ENCODE assay signal across 15 cellular contexts in genomic region chr17:77206557-77206956, GRCh38.
DNase-seq lines count a peak whose midpoint lies in the region; ATAC-seq, FAIRE-seq and TF ChIP-seq lines count a peak whose summit lies in the region.
"Had no signal": no experiment of that assay in that cellular context is flagged by ENCODE, and none has a peak within 500 bp of the region (broad histone marks: within the 10 kb centered on the region; RNA-seq: fewer than 3 reads in every experiment).

No MANE protein-coding gene starts in this region.

- H3K4me3 Mint-ChIP-seq in natural killer cell: peak overlapping the region; percentile 65
- no peak overlapping the region for H3K4me3 Mint-ChIP-seq in Calu3 (ENCODE audit: low read depth, unreplicated experiment)
- H3K4me3 Mint-ChIP-seq in CD4-positive, alpha-beta memory T cell: no peak overlapping the region
- H3K4me3 Mint-ChIP-seq: activated CD4-positive, alpha-beta T cell treated with anti-CD3 and anti-CD28 coated beads for 36 hours had no signal

- H3K27me3 ChIP-seq in K562 (ENCODE audit: control insufficient read depth in 2 of 2, insufficient read depth in 2 of 2, low read length in 2 of 2) (no peaks in the 10 kb centered on the region), breast epithelium (no peaks in the 10 kb centered on the region)
- H3K27me3 ChIP-seq in CD4-positive, alpha-beta memory T cell (ENCODE audit: insufficient read depth, low read length): no peaks in the 10 kb centered on the region
- H3K27me3 ChIP-seq: ascending aorta had no signal

- no peak for TF ChIP-seq EP300 in K562 (IDR thresholded peaks at IDR 0.05; ENCODE audit: low read length)

- no peak overlapping the region for H3K4me3 ChIP-seq in K562
- no peak overlapping the region for H3K4me3 ChIP-seq in breast epithelium
- no peak overlapping the region for H3K4me3 ChIP-seq in CD4-positive, alpha-beta memory T cell (ENCODE audit: low read length in 2 of 2)
- H3K4me3 ChIP-seq: ascending aorta had no signal

- H3K27ac ChIP-seq in K562 (ENCODE audit: extremely low read depth, low read depth, low read length) (no peak overlapping the region), breast epithelium (no peak overlapping the region)
- H3K27ac ChIP-seq in CD4-positive, alpha-beta memory T cell (ENCODE audit: low read depth, low read length): no peak overlapping the region
- H3K27ac ChIP-seq: ascending aorta, C4-2B had no signal

- H4K20me1 ChIP-seq in K562 (replicated peaks; ENCODE audit: control insufficient read depth, insufficient read depth, low read length): no peaks in the 10 kb centered on the region

- peaks cover 83% of the 10 kb centered on the region; the same call in 2 of the 3 replicates for H3K36me3 ChIP-seq in K562 (ENCODE audit: control insufficient read depth, insufficient read depth, low read length)
- peaks cover 16% of the 10 kb centered on the region for H3K36me3 ChIP-seq in breast epithelium
- H3K36me3 ChIP-seq in CD4-positive, alpha-beta memory T cell (ENCODE audit: insufficient read depth, low read length): peaks cover 76% of the 10 kb centered on the region

- CTCF ChIA-PET in K562 (lab: Yijun Ruan, JAX; ENCODE audit: low intra/inter-chr PET ratio): no interaction called here
- CTCF ChIA-PET in Calu3 (lab: Charles Lee): interaction anchor here (1.0 kb wide), 1 partner anchor 75 kb away, joined by 6 read pairs; no protein-coding TSS in a partner anchor
- CTCF ChIA-PET in CD4-positive, alpha-beta memory T cell (lab: Charles Lee; ENCODE audit: partially characterized antibody): no interaction called here

- H3K4me1 ChIP-seq in K562 (replicated peaks in 1 of 2; ENCODE audit: control insufficient read depth in 2 of 2, insufficient read depth in 2 of 2, low read length in 2 of 2) (peaks cover 0 to 4% of the 10 kb centered on the region in 2 experiments; a peak in 1 of 5 replicates), breast epithelium (no peaks in the 10 kb centered on the region)
- no peaks in the 10 kb centered on the region for H3K4me1 ChIP-seq in CD4-positive, alpha-beta memory T cell (ENCODE audit: insufficient read depth, low read length)
- H3K4me1 ChIP-seq: ascending aorta had no signal

- intact Hi-C loops in K562 (cut with micrococcal nuclease): no loop called here
- intact Hi-C loops in natural killer cell (cut with micrococcal nuclease): no loop called here
- intact Hi-C loops in breast epithelium (cut with DNase I; ENCODE audit: low total_unique reads): no loop called here
- intact Hi-C loops in Calu3 (cut with micrococcal nuclease; ENCODE audit: unreplicated experiment): no loop called here
- intact Hi-C loops in CD4-positive, alpha-beta memory T cell (cut with micrococcal nuclease): no loop called here

- in situ Hi-C loops in K562 (cut with MboI): no loop called here

- TF ChIP-seq RAD21 in K562 (CRISPR knock-in tag; conservative IDR thresholded peaks at IDR 0.05 in 1 of 2, IDR thresholded peaks at IDR 0.05 in 1 of 2): no peak

- no peak overlapping the region for H3K4me2 ChIP-seq in K562 (ENCODE audit: insufficient read depth, low read length)

- peaks cover 20 to 22% of the 10 kb centered on the region in 2 donors for H3K4me1 Mint-ChIP-seq in natural killer cell
- H3K4me1 Mint-ChIP-seq in Calu3 (ENCODE audit: low read depth, unreplicated experiment): no peaks in the 10 kb centered on the region
- H3K4me1 Mint-ChIP-seq in CD4-positive, alpha-beta memory T cell: peaks cover 0 to 1% (median 0%) of the 10 kb centered on the region in 4 donors
- H3K4me1 Mint-ChIP-seq: activated CD4-positive, alpha-beta T cell treated with anti-CD3 and anti-CD28 coated beads for 36 hours had no signal

- no peak for TF ChIP-seq POLR2A in K562 (conservative IDR thresholded peaks at IDR 0.05)
- TF ChIP-seq POLR2A in breast epithelium (IDR thresholded peaks at IDR 0.05): no peak

- no peak for TF ChIP-seq CTCF in K562 (IDR thresholded peaks at IDR 0.05 in 2 of 3, conservative IDR thresholded peaks at IDR 0.05 in 1 of 3; ENCODE audit: insufficient read depth in 2 of 3, low read depth in 1 of 3, low read length in 3 of 3)
- TF ChIP-seq CTCF in natural killer cell (IDR thresholded peaks at IDR 0.05): no peak
- no peak for TF ChIP-seq CTCF in breast epithelium (IDR thresholded peaks at IDR 0.05)
- no peak for TF ChIP-seq CTCF in Calu3 (IDR thresholded peaks at IDR 0.05; ENCODE audit: unreplicated experiment)

- no peak overlapping the region for H3K9ac ChIP-seq in K562 (ENCODE audit: insufficient read depth in 1 of 2, low read depth in 2 of 2, low read length in 2 of 2)

- no peak for FAIRE-seq in K562 (lab: Jason Lieb, UNC)
- FAIRE-seq: G401.6 had no signal

- ATAC-seq in K562 (no peak), natural killer cell (no peak), HG02884 (IDR thresholded peaks at IDR 0.05; ENCODE audit: unreplicated experiment) (no peak)
- ATAC-seq: activated CD4-positive, alpha-beta T cell treated with anti-CD3 and anti-CD28 coated beads for 36 hours had no signal

- DNase-seq in EL (peak; percentile 13), MV-4-11 (lab: John Stamatoyannopoulos, UW) (peak; percentile 84), K562 (ENCODE audit: extremely low read depth in 1 of 4, low spot score in 3 of 4) (no peak), natural killer cell (no peak), breast epithelium (ENCODE audit: low spot score in 2 of 2) (no peak), Calu3 (no peak)
- DNase-seq in CD4-positive, alpha-beta memory T cell: no peak
- DNase-seq: activated CD4-positive, alpha-beta T cell treated with anti-CD3 and anti-CD28 coated beads for 36 hours; NCI-H2107; stimulated activated CD4-positive, alpha-beta T cell treated with anti-CD3 and anti-CD28 coated beads, Interleukin-4, amount 100 ng/mL, for 4 hours; stimulated activated naive CD4-positive, alpha-beta T cell had no signal

- H3K27me3 Mint-ChIP-seq in natural killer cell (ENCODE audit: low read depth in 2 of 2) (no peaks in the 10 kb centered on the region), Calu3 (ENCODE audit: unreplicated experiment) (no peaks in the 10 kb centered on the region)
- no peaks in the 10 kb centered on the region for H3K27me3 Mint-ChIP-seq in CD4-positive, alpha-beta memory T cell
- H3K27me3 Mint-ChIP-seq: activated CD4-positive, alpha-beta T cell treated with anti-CD3 and anti-CD28 coated beads for 36 hours had no signal

- H3K79me2 ChIP-seq in K562 (ENCODE audit: control insufficient read depth, insufficient read depth, low read length): no peaks in the 10 kb centered on the region

- no peaks in the 10 kb centered on the region for H3K9me3 Mint-ChIP-seq in natural killer cell
- no peaks in the 10 kb centered on the region for H3K9me3 Mint-ChIP-seq in Calu3 (ENCODE audit: low read depth, unreplicated experiment)
- no peaks in the 10 kb centered on the region for H3K9me3 Mint-ChIP-seq in CD4-positive, alpha-beta memory T cell

- peaks cover 16% of the 10 kb centered on the region for H3K36me3 Mint-ChIP-seq in natural killer cell
- peaks cover 47% of the 10 kb centered on the region for H3K36me3 Mint-ChIP-seq in Calu3 (ENCODE audit: insufficient read depth, unreplicated experiment)
- peaks cover 72 to 84% of the 10 kb centered on the region in 2 donors for H3K36me3 Mint-ChIP-seq in CD4-positive, alpha-beta memory T cell

- POLR2A ChIA-PET in K562 (lab: Yijun Ruan, JAX): no interaction called here
- POLR2A ChIA-PET in CD4-positive, alpha-beta memory T cell (lab: Charles Lee; ENCODE audit: partially characterized antibody): interaction anchor here (2.0 kb wide), 1 partner anchor 67 kb away, joined by 4 read pairs; no protein-coding TSS in a partner anchor

- WGBS in K562 (ENCODE audit: insufficient coverage, low coverage, missing lambda C conversion rate): 80% methylated on average over 5 of the region's 5 CpGs

- no TSS peak for BruUV-seq in K562 (replicated peaks; lab: Mats Ljungman, UMichigan)
- BruUV-seq in Calu3 (replicated peaks; lab: Mats Ljungman, UMichigan): no TSS peak

- H2AFZ ChIP-seq in K562 (ENCODE audit: low read depth, low read length): no peak overlapping the region

- no peaks in the 10 kb centered on the region for H3K9me1 ChIP-seq in K562 (ENCODE audit: control insufficient read depth, insufficient read depth, low read length)

- H3K27ac Mint-ChIP-seq in natural killer cell (peak overlapping the region; percentile 79 to 80), Calu3 (ENCODE audit: unreplicated experiment) (no peak overlapping the region)
- no peak overlapping the region for H3K27ac Mint-ChIP-seq in CD4-positive, alpha-beta memory T cell
- H3K27ac Mint-ChIP-seq: activated CD4-positive, alpha-beta T cell treated with anti-CD3 and anti-CD28 coated beads for 36 hours had no signal

- H3K9me3 ChIP-seq in K562 (replicated peaks; ENCODE audit: control insufficient read depth, insufficient read depth, low read depth, low read length) (no peaks in the 10 kb centered on the region), breast epithelium (no peaks in the 10 kb centered on the region)
- H3K9me3 ChIP-seq in CD4-positive, alpha-beta memory T cell (ENCODE audit: control insufficient read depth in 1 of 2, low read length in 2 of 2): no peaks in the 10 kb centered on the region
- H3K9me3 ChIP-seq: ascending aorta had no signal

TF ChIP-seq in K562, 482 proteins besides CTCF, POLR2A, EP300 and RAD21:
- no peak for TF ChIP-seq NFE2 (IDR thresholded peaks at IDR 0.05; ENCODE audit: low read depth)
- TF ChIP-seq SMARCA5 (IDR thresholded peaks at IDR 0.05): no peak
- TF ChIP-seq CBFA2T3 (IDR thresholded peaks at IDR 0.05): 0 out of 2 replicates have a peak, but pooled peaks have one; percentile 8

Comparison
In these comparisons a context has a peak if more than half of its experiments do, and no peak if none do; other contexts are left out.
1. DNase-seq: peak in EL (single experiment) and MV-4-11 (single experiment); none in K562 (0 of 4), natural killer cell (single experiment), breast epithelium (0 of 2), Calu3 (single experiment) and CD4-positive, alpha-beta memory T cell (0 of 5).
2. H3K27ac Mint-ChIP-seq: peak in natural killer cell (2 of 2); none in Calu3 (single experiment) and CD4-positive, alpha-beta memory T cell (0 of 7).